ENCODE assay signal across 1 cellular context in the genomic region with DNA sequence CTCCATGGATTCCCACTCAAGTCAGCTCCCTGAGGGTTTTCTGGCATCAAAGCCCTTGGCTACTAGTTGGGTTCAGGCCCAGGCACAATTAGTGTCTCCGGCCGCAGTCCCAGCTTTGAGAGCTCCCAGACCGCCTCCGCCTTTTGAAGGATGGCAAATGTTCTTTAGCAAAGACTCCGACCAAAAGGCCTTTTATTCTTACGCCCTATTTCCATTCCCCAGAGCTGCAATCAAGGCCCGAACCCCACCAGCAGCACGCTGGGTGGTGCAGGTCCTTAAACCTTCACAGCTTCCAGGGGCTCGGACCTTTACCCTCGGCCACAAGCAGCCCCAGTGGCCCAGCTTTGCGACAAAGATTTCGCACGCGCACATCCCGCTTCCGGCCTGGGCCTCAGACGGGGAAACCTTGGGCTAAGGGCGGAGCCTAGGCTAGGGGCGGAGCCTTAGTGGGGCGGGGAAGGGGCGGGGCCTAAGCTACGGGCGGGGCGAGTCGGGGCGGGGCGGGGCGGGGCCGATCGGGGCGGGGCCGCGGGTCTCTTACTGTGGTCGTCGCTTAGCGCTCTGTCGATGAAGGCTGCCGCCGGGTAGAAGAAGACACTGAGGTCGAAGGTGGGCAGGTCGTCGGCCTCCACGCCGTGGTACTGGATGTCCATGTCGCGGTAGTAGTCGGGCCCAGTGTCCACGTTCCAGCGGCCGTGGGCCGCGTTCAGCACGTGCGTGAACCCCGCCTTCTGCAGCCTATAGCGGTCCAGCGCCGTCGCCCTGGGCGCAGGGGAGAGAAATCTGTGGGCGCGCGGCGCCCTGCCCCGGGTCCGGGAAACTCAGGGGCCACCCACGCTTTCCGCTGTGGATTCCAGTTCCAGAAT.
TF ChIP-seq lines count a peak whose summit lies in the region.

No MANE protein-coding gene starts in this region.

TF ChIP-seq in HepG2, 621 proteins besides CTCF, POLR2A, EP300 and RAD21 (continued from another document):
- TF ChIP-seq NCOA1 (CRISPR knock-in tag; IDR thresholded peaks at IDR 0.05), result no peak
- no peak for TF ChIP-seq ISL2 (CRISPR knock-in tag; IDR thresholded peaks at IDR 0.05)
- TF ChIP-seq CAMTA2 (CRISPR knock-in tag; IDR thresholded peaks at IDR 0.05; ENCODE audit: borderline replicate concordance), result no peak
- no peak for TF ChIP-seq PRDM15 (CRISPR knock-in tag; IDR thresholded peaks at IDR 0.05)
